ENCODE assay signal across 8 cellular contexts in genomic region chr5:176810084-176810597, GRCh38. TPM values are rescaled to one million over a fixed set of nuclear protein-coding genes. Genes with fewer than 3 reads are reported as not detected.
DNase-seq lines count a peak whose midpoint lies in the region; ATAC-seq, FAIRE-seq and TF ChIP-seq lines count a peak whose summit lies in the region.

Gene UNC5A (plus strand): TSS chr5:176810559. CDS start chr5:176810751, 192 bp downstream.

- DNase-seq in T follicular helper cell (ENCODE audit: low read depth) (peak; percentile 34), astrocyte of the hippocampus (ENCODE audit: low read depth, low spot score) (peak; percentile 75), keratinocyte (ENCODE audit: low read depth, low spot score) (no peak), lower leg skin (ENCODE audit: low spot score in 2 of 2) (no peak), inferior parietal cortex (ENCODE audit: extremely low spot score) (no peak)
- DNase-seq in stimulated activated CD4-positive, alpha-beta T cell treated with anti-CD3 and anti-CD28 coated beads, TNF-alpha, amount 100 ng/mL, for 48 hours (ENCODE audit: low read depth in 3 of 3): peak in 2 of 3 donors; percentile 40 to 60

- intact Hi-C loops in lower leg skin (cut with DNase I; ENCODE audit: low total_unique reads): no loop called here

- no peak for TF ChIP-seq CTCF in keratinocyte (optimal IDR thresholded peaks at IDR 0.05 in 1 of 3, IDR thresholded peaks at IDR 0.05 in 1 of 3, conservative IDR thresholded peaks at IDR 0.05 in 1 of 3; ENCODE audit: extremely low read depth in 1 of 3, insufficient read depth in 2 of 3, low read length in 3 of 3)
- TF ChIP-seq CTCF in lower leg skin (IDR thresholded peaks at IDR 0.05): no peak

- H2AFZ ChIP-seq in keratinocyte (ENCODE audit: control insufficient read depth, low read length): no peak within 1 kb of the TSS

- H3K27ac ChIP-seq in BLaER1 treated with 17β-estradiol and CSF1 and Interleukin-3, amounts not matched to agents 10 nM and 100 nM: no peak within 1 kb of the TSS
- no peak within 1 kb of the TSS for H3K27ac ChIP-seq in keratinocyte (ENCODE audit: control insufficient read depth, insufficient read depth, low read length)

- peak; percentile 42 for ATAC-seq in HG03175 (IDR thresholded peaks at IDR 0.05; ENCODE audit: unreplicated experiment)

- peak within 1 kb of the TSS; percentile 93 to 99 (median 98) for H3K4me2 ChIP-seq in BLaER1 treated with 17β-estradiol and CSF1 and Interleukin-3, amounts not matched to agents 10 nM and 100 nM
- peak within 1 kb of the TSS; percentile 62 for H3K4me2 ChIP-seq in keratinocyte (ENCODE audit: control insufficient read depth, extremely low read depth, insufficient read depth, low read depth, low read length)

- H4K20me1 ChIP-seq in BLaER1 treated with 17β-estradiol and CSF1 and Interleukin-3, amounts not matched to agents 10 nM and 100 nM: peaks cover 0 to 89% (median 59%) of the 10 kb centered on the region in 11 experiments; a peak in 17 of 22 replicates
- no peaks in the 10 kb centered on the region for H4K20me1 ChIP-seq in keratinocyte (ENCODE audit: control insufficient read depth, extremely low read depth, insufficient read depth, low read length)

- peaks cover 22 to 25% (median 23%) of the 10 kb centered on the region in 10 experiments for H3K4me1 ChIP-seq in BLaER1 treated with 17β-estradiol and CSF1 and Interleukin-3, amounts not matched to agents 10 nM and 100 nM
- peaks cover 3% of the 10 kb centered on the region for H3K4me1 ChIP-seq in keratinocyte (ENCODE audit: control insufficient read depth, extremely low read depth, insufficient read depth, low read length)

- no peak for TF ChIP-seq POLR2A in lower leg skin (IDR thresholded peaks at IDR 0.05)

- dilution Hi-C loops in keratinocyte (cut with MboI; ENCODE audit: extremely low pct_ligation_motif_present, low sequenced_read_pairs): no loop called here

- no peaks in the 10 kb centered on the region for H3K9me3 ChIP-seq in BLaER1 treated with 17β-estradiol and CSF1 and Interleukin-3, amounts not matched to agents 10 nM and 100 nM (replicated peaks in 1 of 11)
- H3K9me3 ChIP-seq in keratinocyte (ENCODE audit: control insufficient read depth, low read depth, low read length): no peaks in the 10 kb centered on the region

- peak within 1 kb of the TSS; percentile 45 to 71 (median 61) for H3K4me3 ChIP-seq in BLaER1 treated with 17β-estradiol and CSF1 and Interleukin-3, amounts not matched to agents 10 nM and 100 nM
- peak within 1 kb of the TSS; percentile 20 to 35 (median 24) for H3K4me3 ChIP-seq in keratinocyte (ENCODE audit: control insufficient read depth in 2 of 3, extremely low read depth in 1 of 3, insufficient read depth in 2 of 3, low read depth in 1 of 3, low read length in 3 of 3)
- H3K4me3 ChIP-seq in lower leg skin (ENCODE audit: low read depth, poor library complexity, severe bottlenecking): no peak within 1 kb of the TSS

- peaks cover 93 to 98% (median 97%) of the 10 kb centered on the region in 11 experiments for H3K27me3 ChIP-seq in BLaER1 treated with 17β-estradiol and CSF1 and Interleukin-3, amounts not matched to agents 10 nM and 100 nM
- H3K27me3 ChIP-seq in keratinocyte (ENCODE audit: control insufficient read depth, extremely low read depth, insufficient read depth, low read length): peaks cover 59% of the 10 kb centered on the region

- peak within 1 kb of the TSS in 4 of 11 experiments; percentile 44 to 53 (median 46); a peak in 6 of 22 replicates for H3K9ac ChIP-seq in BLaER1 treated with 17β-estradiol and CSF1 and Interleukin-3, amounts not matched to agents 10 nM and 100 nM
- no peak within 1 kb of the TSS for H3K9ac ChIP-seq in keratinocyte (ENCODE audit: control insufficient read depth, extremely low read depth, insufficient read depth, low read length)

- no peak for FAIRE-seq in keratinocyte (lab: Jason Lieb, UNC)

- no peaks in the 10 kb centered on the region for H3K9me1 ChIP-seq in keratinocyte (ENCODE audit: control insufficient read depth, extremely low read depth, insufficient read depth, low read length)

- no peaks in the 10 kb centered on the region for H3K79me2 ChIP-seq in keratinocyte (ENCODE audit: control insufficient read depth, insufficient read depth, low read length)

- no peaks in the 10 kb centered on the region for H3K36me3 ChIP-seq in BLaER1 treated with 17β-estradiol and CSF1 and Interleukin-3, amounts not matched to agents 10 nM and 100 nM
- H3K36me3 ChIP-seq in keratinocyte (ENCODE audit: control insufficient read depth in 2 of 2, extremely low read depth in 1 of 2, insufficient read depth in 2 of 2, low read length in 2 of 2): no peaks in the 10 kb centered on the region

- WGBS in lower leg skin, 2 donors: 0% methylated on average over 12 of the region's 65 CpGs; no CpG with 5 or more reads in 1 of the 2 donors

RNA-seq across cellular contexts. Expression of gene UNC5A, which starts in this region (rescaled TPM):
- polyA plus RNA-seq in keratinocyte: 0.03 to 0.05 TPM in 2 of 3 replicates, not detected in the other
- polyA plus RNA-seq in keratinocyte (2011; ENCODE audit: low read depth): not detected
- polyA plus RNA-seq in keratinocyte (2011; cell fraction: cytosol; rRNA removed): 0.02 and 0.10 TPM in 2 replicates
- polyA plus RNA-seq in keratinocyte (2011; cell fraction: nucleus; rRNA removed): 0.10 and 0.12 TPM in 2 replicates
- 0.09 TPM in 1 of 2 replicates, not detected in the other for polyA plus RNA-seq in keratinocyte (2012; ENCODE audit: low replicate concordance)
- polyA minus RNA-seq in keratinocyte: not detected in 3 replicates
- polyA minus RNA-seq in keratinocyte (2011; cell fraction: cytosol; rRNA and poly(A)+ RNA removed): not detected
- polyA minus RNA-seq in keratinocyte (2011; cell fraction: nucleus; rRNA and poly(A)+ RNA removed): 0.21 and 0.47 TPM in 2 replicates
- under 1 TPM in 3 of 4 donors, not detected in 1; 0.13 to 0.25 (median 0.23) TPM for total RNA-seq in lower leg skin

Comparison
In these comparisons a context has a peak if more than half of its experiments do, and no peak if none do; other contexts are left out.
1. DNase-seq: peak in T follicular helper cell (single experiment), astrocyte of the hippocampus (single experiment) and stimulated activated CD4-positive, alpha-beta T cell treated with anti-CD3 and anti-CD28 coated beads, TNF-alpha, amount 100 ng/mL, for 48 hours (2 of 3); none in keratinocyte (single experiment), lower leg skin (0 of 2) and inferior parietal cortex (single experiment).